1 cellular context compared by ENCODE assay signal in genomic region chr11:88579466-88579865, GRCh38.
TF ChIP-seq lines count a peak whose summit lies in the region.

No MANE protein-coding gene starts in this region.

TF ChIP-seq in GM23338, 12 proteins besides CTCF, POLR2A, EP300 and RAD21 (continued from another document):
- no peak for TF ChIP-seq ZNF462 (CRISPR knock-in tag; IDR thresholded peaks at IDR 0.05)
- no peak for TF ChIP-seq NANOG (IDR thresholded peaks at IDR 0.05; ENCODE audit: borderline replicate concordance)
- TF ChIP-seq EZH2phosphoT487 (IDR thresholded peaks at IDR 0.05; ENCODE audit: unreplicated experiment) = no peak
- TF ChIP-seq JUNB (IDR thresholded peaks at IDR 0.05; ENCODE audit: unreplicated experiment) = no peak
- TF ChIP-seq CREB1 (CRISPR knock-in tag; IDR thresholded peaks at IDR 0.05; ENCODE audit: low read depth) = no peak
- no peak for TF ChIP-seq POLR2AphosphoS5 (IDR thresholded peaks at IDR 0.05; ENCODE audit: low read depth)
TF ChIP-seq in GM23338: peak in this region for 0.
